1 cellular context compared by ENCODE assay signal in genomic region chr3:94036909-94037507, GRCh38.
TF ChIP-seq lines count a peak whose summit lies in the region.

No MANE protein-coding gene starts in this region.

TF ChIP-seq in endothelial cell of umbilical vein, 7 proteins besides CTCF, POLR2A, EP300 and RAD21:
- no peak for TF ChIP-seq JUN (IDR thresholded peaks at IDR 0.05; ENCODE audit: borderline replicate concordance, insufficient read depth, insufficient read length, low read depth)
- no peak for TF ChIP-seq EZH2 (IDR thresholded peaks at IDR 0.05; ENCODE audit: borderline replicate concordance, low read depth, low read length, severe bottlenecking)
- no peak for TF ChIP-seq MYC (IDR thresholded peaks at IDR 0.05; ENCODE audit: low read depth, low read length)
- no peak for TF ChIP-seq FOS (IDR thresholded peaks at IDR 0.05; ENCODE audit: borderline replicate concordance, insufficient read depth, low read length)
- TF ChIP-seq, protein P1, sequence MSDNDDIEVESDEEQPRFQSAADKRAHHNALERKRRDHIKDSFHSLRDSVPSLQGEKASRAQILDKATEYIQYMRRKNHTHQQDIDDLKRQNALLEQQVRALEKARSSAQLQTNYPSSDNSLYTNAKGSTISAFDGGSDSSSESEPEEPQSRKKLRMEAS (IDR thresholded peaks at IDR 0.05; ENCODE audit: insufficient read depth, insufficient read length): no peak
- no peak for TF ChIP-seq POLR2AphosphoS5 (IDR thresholded peaks at IDR 0.05; ENCODE audit: insufficient read depth, low read depth, low read length)
- no peak for TF ChIP-seq GATA2 (IDR thresholded peaks at IDR 0.05; ENCODE audit: insufficient read depth, insufficient read length, low read depth, low read length)
TF ChIP-seq in endothelial cell of umbilical vein: peak in this region for 0.
